11 cellular contexts compared by ENCODE assay signal in genomic region chr6:47741807-47742206, GRCh38. TPM values are rescaled to one million over a fixed set of nuclear protein-coding genes. Genes with fewer than 3 reads are reported as not detected.
DNase-seq lines count a peak whose midpoint lies in the region; ATAC-seq, FAIRE-seq and TF ChIP-seq lines count a peak whose summit lies in the region.
"Had no signal": no experiment of that assay in that cellular context is flagged by ENCODE, and none has a peak within 500 bp of the region (broad histone marks: within the 10 kb centered on the region; RNA-seq: fewer than 3 reads in every experiment).

No MANE protein-coding gene starts in this region.

- peak overlapping the region; percentile 22 for H3K9ac ChIP-seq in keratinocyte (ENCODE audit: control insufficient read depth, extremely low read depth, insufficient read depth, low read length)

- WGBS in ovary, 3 donors, result 60 to 75% (median 73%) methylated on average over 2 of the region's 2 CpGs

- peaks cover 12% of the 10 kb centered on the region for H3K4me1 ChIP-seq in keratinocyte (ENCODE audit: control insufficient read depth, extremely low read depth, insufficient read depth, low read length)
- no peaks in the 10 kb centered on the region for H3K4me1 ChIP-seq in ovary (ENCODE audit: insufficient read depth)

- FAIRE-seq in keratinocyte (lab: Jason Lieb, UNC), result peak; percentile 100

- H3K27me3 ChIP-seq in keratinocyte (ENCODE audit: control insufficient read depth, extremely low read depth, insufficient read depth, low read length), result no peaks in the 10 kb centered on the region
- H3K27me3 ChIP-seq in ovary, result no peaks in the 10 kb centered on the region

- no peaks in the 10 kb centered on the region for H4K20me1 ChIP-seq in keratinocyte (ENCODE audit: control insufficient read depth, extremely low read depth, insufficient read depth, low read length)

- no peaks in the 10 kb centered on the region for H3K36me3 ChIP-seq in keratinocyte (ENCODE audit: control insufficient read depth in 2 of 2, extremely low read depth in 1 of 2, insufficient read depth in 2 of 2, low read length in 2 of 2)
- H3K36me3 ChIP-seq in ovary, result no peaks in the 10 kb centered on the region

- intact Hi-C loops in ovary (cut with DNase I), result no loop called here

- no peak overlapping the region for H2AFZ ChIP-seq in keratinocyte (ENCODE audit: control insufficient read depth, low read length)

- no peak for TF ChIP-seq POLR2A in ovary (IDR thresholded peaks at IDR 0.05)

- H3K4me3 ChIP-seq in keratinocyte (ENCODE audit: control insufficient read depth in 2 of 3, extremely low read depth in 1 of 3, insufficient read depth in 2 of 3, low read depth in 1 of 3, low read length in 3 of 3) (no peak overlapping the region), ovary (no peak overlapping the region)

- peak overlapping the region; percentile 68 for H3K27ac ChIP-seq in keratinocyte (ENCODE audit: control insufficient read depth, insufficient read depth, low read length)
- H3K27ac ChIP-seq in ovary, result no peak overlapping the region

- H3K9me3 ChIP-seq in keratinocyte (ENCODE audit: control insufficient read depth, low read depth, low read length) (no peaks in the 10 kb centered on the region), ovary (no peaks in the 10 kb centered on the region)

- DNase-seq in EL (peak; percentile 7), SW480 (ENCODE audit: low spot score) (peak; percentile 11), keratinocyte (ENCODE audit: low read depth, low spot score) (peak; percentile 55), DMS 273 (lab: John Stamatoyannopoulos, UW; ENCODE audit: unreplicated experiment) (no peak), ovary (no peak)
- DNase-seq: NCI-H2081 had no signal

- ATAC-seq in GM21723 (IDR thresholded peaks at IDR 0.05; ENCODE audit: unreplicated experiment) (peak; percentile 51), GM21619 (IDR thresholded peaks at IDR 0.05; ENCODE audit: unreplicated experiment) (no peak), GM18873 (IDR thresholded peaks at IDR 0.05; ENCODE audit: low FRiP score, unreplicated experiment) (no peak)

- dilution Hi-C loops in keratinocyte (cut with MboI; ENCODE audit: extremely low pct_ligation_motif_present, low sequenced_read_pairs), result no loop called here

- TF ChIP-seq CTCF in keratinocyte (optimal IDR thresholded peaks at IDR 0.05 in 1 of 3, IDR thresholded peaks at IDR 0.05 in 1 of 3, conservative IDR thresholded peaks at IDR 0.05 in 1 of 3; ENCODE audit: extremely low read depth in 1 of 3, insufficient read depth in 2 of 3, low read length in 3 of 3) (no peak), ovary (IDR thresholded peaks at IDR 0.05) (no peak)

- H3K4me2 ChIP-seq in keratinocyte (ENCODE audit: control insufficient read depth, extremely low read depth, insufficient read depth, low read depth, low read length), result no peak overlapping the region

- no peak for TF ChIP-seq EP300 in ovary (IDR thresholded peaks at IDR 0.05)

- no peaks in the 10 kb centered on the region for H3K9me1 ChIP-seq in keratinocyte (ENCODE audit: control insufficient read depth, extremely low read depth, insufficient read depth, low read length)

- H3K79me2 ChIP-seq in keratinocyte (ENCODE audit: control insufficient read depth, insufficient read depth, low read length), result no peaks in the 10 kb centered on the region

RNA-seq across cellular contexts. Expression of gene OPN5, which starts 40.0 kb away (rescaled TPM):
- 0.04 TPM in 1 of 3 replicates, not detected in the others for polyA plus RNA-seq in keratinocyte
- polyA plus RNA-seq in keratinocyte (2011; ENCODE audit: low read depth), result not detected
- polyA plus RNA-seq in keratinocyte (2011; cell fraction: cytosol; rRNA removed), result not detected in 2 replicates
- not detected in 2 replicates for polyA plus RNA-seq in keratinocyte (2011; cell fraction: nucleus; rRNA removed)
- not detected in 2 replicates for polyA plus RNA-seq in keratinocyte (2012; ENCODE audit: low replicate concordance)
- polyA minus RNA-seq in keratinocyte, result 0.76 TPM in 1 of 3 replicates, not detected in the others
- polyA minus RNA-seq in keratinocyte (2011; cell fraction: cytosol; rRNA and poly(A)+ RNA removed), result not detected
- not detected in 2 replicates for polyA minus RNA-seq in keratinocyte (2011; cell fraction: nucleus; rRNA and poly(A)+ RNA removed)
- not detected for total RNA-seq in ovary
- not detected for polyA plus RNA-seq in ovary
- total RNA-seq: fibroblast of villous mesenchyme, osteocyte had no signal

RNA-seq across cellular contexts. Expression of gene ADGRF4, which starts 43.4 kb away (rescaled TPM):
- polyA plus RNA-seq in keratinocyte (21.4 to 41.8 TPM (median 30.2 TPM) in 3 replicates), ovary (1 to 10 TPM in 1 of 2 donors, under 1 TPM in 1; 0.11 to 1.3 TPM)
- 9.2 TPM for polyA plus RNA-seq in keratinocyte (2011; ENCODE audit: low read depth)
- polyA plus RNA-seq in keratinocyte (2011; cell fraction: cytosol; rRNA removed), result 14.8 and 29.6 TPM in 2 replicates
- 54.8 and 63.6 TPM in 2 replicates for polyA plus RNA-seq in keratinocyte (2011; cell fraction: nucleus; rRNA removed)
- 12.9 and 28.3 TPM in 2 replicates for polyA plus RNA-seq in keratinocyte (2012; ENCODE audit: low replicate concordance)
- 7.8 to 41.8 TPM (median 36.4 TPM) in 3 replicates for polyA minus RNA-seq in keratinocyte
- 12.9 TPM for polyA minus RNA-seq in keratinocyte (2011; cell fraction: cytosol; rRNA and poly(A)+ RNA removed)
- 33.9 and 55.4 TPM in 2 replicates for polyA minus RNA-seq in keratinocyte (2011; cell fraction: nucleus; rRNA and poly(A)+ RNA removed)
- total RNA-seq in ovary, result under 1 TPM in 5 of 7 donors, not detected in 2; 0.13 to 0.48 (median 0.27) TPM
- total RNA-seq: osteocyte had no signal

Comparison
In these comparisons a context has a peak if more than half of its experiments do, and no peak if none do; other contexts are left out.
1. DNase-seq: peak in EL (single experiment), SW480 (single experiment) and keratinocyte (single experiment); none in DMS 273 (single experiment) and ovary (0 of 5).
2. RNA of gene ADGRF4, which starts 43.4 kb away (polyA plus RNA-seq): 9.2 to 63.6 TPM in keratinocyte; 0.11 to 1.3 TPM in ovary; every median in the first group is over 4 times any median in the second.